Comparison of ENCODE assay signal across 8 cellular contexts in genomic region chr7:124031919-124032318, GRCh38. TPM values are rescaled to one million over a fixed set of nuclear protein-coding genes. Genes with fewer than 3 reads are reported as not detected.
DNase-seq lines count a peak whose midpoint lies in the region; ATAC-seq and TF ChIP-seq lines count a peak whose summit lies in the region.
"Had no signal": no experiment of that assay in that cellular context is flagged by ENCODE, and none has a peak within 500 bp of the region (broad histone marks: within the 10 kb centered on the region; RNA-seq: fewer than 3 reads in every experiment).

No MANE protein-coding gene starts in this region.

- peak; percentile 38 for DNase-seq in NCI-H69 (lab: John Stamatoyannopoulos, UW)
- DNase-seq in sigmoid colon = no peak
- no peak for DNase-seq in ureter (ENCODE audit: low spot score)

- H3K9me3 ChIP-seq in gastroesophageal sphincter (no peaks in the 10 kb centered on the region), sigmoid colon (no peaks in the 10 kb centered on the region)

- ATAC-seq in GM19372 (IDR thresholded peaks at IDR 0.05; ENCODE audit: low read depth, unreplicated experiment) (peak; percentile 10), gastroesophageal sphincter (no peak), HG03469 (IDR thresholded peaks at IDR 0.05; ENCODE audit: unreplicated experiment) (no peak), HG03045 (IDR thresholded peaks at IDR 0.05; ENCODE audit: unreplicated experiment) (no peak)

- H3K36me3 ChIP-seq in gastroesophageal sphincter (no peaks in the 10 kb centered on the region), sigmoid colon (no peaks in the 10 kb centered on the region)

- 0 to 3% methylated on average over 4 to 6 of the region's 22 CpGs for WGBS in gastroesophageal sphincter (ENCODE audit: low coverage in 1 of 2), 2 donors
- 1 to 3% methylated on average over 22 of the region's 22 CpGs for WGBS in sigmoid colon, 2 donors

- H3K27ac ChIP-seq in gastroesophageal sphincter (no peak overlapping the region), sigmoid colon (no peak overlapping the region)

- peaks cover 0 to 22% (median 7%) of the 10 kb centered on the region in 3 donors for H3K4me1 ChIP-seq in gastroesophageal sphincter
- peaks cover 2 to 22% (median 19%) of the 10 kb centered on the region in 4 donors for H3K4me1 ChIP-seq in sigmoid colon

- TF ChIP-seq POLR2A in gastroesophageal sphincter (IDR thresholded peaks at IDR 0.05) = no peak
- TF ChIP-seq POLR2A in sigmoid colon (IDR thresholded peaks at IDR 0.05) = no peak

- H3K4me3 ChIP-seq in gastroesophageal sphincter (peak overlapping the region; percentile 29 to 60), sigmoid colon (peak overlapping the region in 3 of 4 donors; percentile 34 to 52 (median 50))

- no peak for TF ChIP-seq CTCF in gastroesophageal sphincter (IDR thresholded peaks at IDR 0.05)
- no peak for TF ChIP-seq CTCF in sigmoid colon (IDR thresholded peaks at IDR 0.05)

- TF ChIP-seq EP300 in gastroesophageal sphincter (IDR thresholded peaks at IDR 0.05) = no peak
- no peak for TF ChIP-seq EP300 in sigmoid colon (IDR thresholded peaks at IDR 0.05)

- H3K27me3 ChIP-seq in gastroesophageal sphincter (peaks cover 49% of the 10 kb centered on the region), sigmoid colon (peaks cover 9 to 60% (median 39%) of the 10 kb centered on the region in 3 donors)

- intact Hi-C loops in sigmoid colon (cut with DNase I) = no loop called here

RNA-seq across cellular contexts. Expression of gene TMEM229A, which starts 0.9 kb away (rescaled TPM):
- total RNA-seq in gastroesophageal sphincter (under 1 TPM in 3 of 4 donors, not detected in 1; 0.23 to 0.62 (median 0.54) TPM), sigmoid colon (under 1 TPM in 1 of 4 donors, not detected in 3; 0.71 TPM), ureter (0.42 TPM)
- polyA plus RNA-seq in sigmoid colon = under 1 TPM in 1 of 3 donors, not detected in 2; 0.03 TPM
- polyA plus RNA-seq: esophagus had no signal
